ENCODE assay signal across 8 cellular contexts in the genomic region with DNA sequence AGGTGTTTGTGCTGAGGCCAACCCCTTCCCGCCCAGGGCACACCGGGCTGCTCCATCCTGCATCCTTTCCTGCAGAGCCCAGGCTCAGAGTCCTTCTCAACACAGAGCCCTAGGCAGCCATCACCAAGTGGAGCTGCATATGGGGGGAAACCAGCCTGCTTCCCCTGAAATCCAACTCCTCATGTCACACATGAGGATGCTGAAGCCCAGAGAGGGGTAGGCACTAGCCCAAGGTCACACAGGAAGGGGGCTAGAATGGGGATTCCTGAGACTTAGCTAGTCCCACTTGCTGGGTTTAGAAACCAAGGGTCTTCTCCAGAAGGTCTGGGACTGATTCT. TPM values are rescaled to one million over a fixed set of nuclear protein-coding genes. Genes with fewer than 3 reads are reported as not detected.
DNase-seq lines count a peak whose midpoint lies in the region; ATAC-seq, FAIRE-seq and TF ChIP-seq lines count a peak whose summit lies in the region.
"Had no signal": no experiment of that assay in that cellular context is flagged by ENCODE, and none has a peak within 500 bp of the region (broad histone marks: within the 10 kb centered on the region; RNA-seq: fewer than 3 reads in every experiment).

No MANE protein-coding gene starts in this region.

- ATAC-seq in gastroesophageal sphincter (no peak), pancreas (no peak)
- ATAC-seq in stimulated activated effector memory CD8-positive, alpha-beta T cell treated with anti-CD3 and anti-CD28 coated beads, Interleukin-12 subunit alpha, Interleukin-12 subunit beta, amount 100 ng/mL, for 72 hours = no peak

- TF ChIP-seq CTCF in SU-DHL-6 (IDR thresholded peaks at IDR 0.05; ENCODE audit: insufficient read depth, low read length, poor library complexity, severe bottlenecking) = no peak
- TF ChIP-seq CTCF in gastroesophageal sphincter (IDR thresholded peaks at IDR 0.05) = no peak
- TF ChIP-seq CTCF in pancreas (IDR thresholded peaks at IDR 0.05) = no peak

- FAIRE-seq in pancreas (lab: Jason Lieb, UNC) (no peak), GM12892 (lab: Jason Lieb, UNC) (no peak)

- H2AFZ ChIP-seq in GM23248 = peak overlapping the region; percentile 64
- H2AFZ ChIP-seq in SU-DHL-6 (ENCODE audit: low read depth, low read length, severe bottlenecking) = no peak overlapping the region

- TF ChIP-seq EP300 in gastroesophageal sphincter (IDR thresholded peaks at IDR 0.05) = no peak

- H3K27ac Mint-ChIP-seq in stimulated activated effector memory CD8-positive, alpha-beta T cell treated with anti-CD3 and anti-CD28 coated beads, Interleukin-12 subunit alpha, Interleukin-12 subunit beta, amount 100 ng/mL, for 72 hours = peak overlapping the region; percentile 91

- H3K9me3 Mint-ChIP-seq in stimulated activated effector memory CD8-positive, alpha-beta T cell treated with anti-CD3 and anti-CD28 coated beads, Interleukin-12 subunit alpha, Interleukin-12 subunit beta, amount 100 ng/mL, for 72 hours = no peaks in the 10 kb centered on the region

- no peak overlapping the region for H3K4me2 ChIP-seq in GM23248 (ENCODE audit: unreplicated experiment)
- peak overlapping the region; percentile 7 for H3K4me2 ChIP-seq in SU-DHL-6 (ENCODE audit: low read depth, low read length, poor library complexity, severe bottlenecking)

- no peak for TF ChIP-seq POLR2A in gastroesophageal sphincter (IDR thresholded peaks at IDR 0.05)
- no peak for TF ChIP-seq POLR2A in GM12892 (IDR thresholded peaks at IDR 0.05; ENCODE audit: low read depth, low read length)

- H3K36me3 ChIP-seq in GM23248 (ENCODE audit: low read depth) (no peaks in the 10 kb centered on the region), SU-DHL-6 (ENCODE audit: low read length) (no peaks in the 10 kb centered on the region), gastroesophageal sphincter (no peaks in the 10 kb centered on the region), pancreas (no peaks in the 10 kb centered on the region)

- in situ Hi-C loops in GM23248 (cut with MboI) = no loop called here

- H3K79me2 ChIP-seq in GM23248 (ENCODE audit: insufficient read depth) = no peaks in the 10 kb centered on the region
- H3K79me2 ChIP-seq in SU-DHL-6 (ENCODE audit: insufficient read depth, low read length) = no peaks in the 10 kb centered on the region

- no peak overlapping the region for H3K9ac ChIP-seq in GM23248
- no peak overlapping the region; the same call in 1 of the 2 replicates for H3K9ac ChIP-seq in SU-DHL-6 (ENCODE audit: low read length)

- H4K20me1 ChIP-seq in GM23248 (ENCODE audit: insufficient read depth) = no peaks in the 10 kb centered on the region
- H4K20me1 ChIP-seq in SU-DHL-6 (ENCODE audit: low read depth, low read length) = no peaks in the 10 kb centered on the region

- H3K4me3 Mint-ChIP-seq in stimulated activated effector memory CD8-positive, alpha-beta T cell treated with anti-CD3 and anti-CD28 coated beads, Interleukin-12 subunit alpha, Interleukin-12 subunit beta, amount 100 ng/mL, for 72 hours = peak overlapping the region; percentile 63

- no peak for DNase-seq in GM23248
- DNase-seq in stimulated activated effector memory CD8-positive, alpha-beta T cell treated with anti-CD3 and anti-CD28 coated beads, Interleukin-12 subunit alpha, Interleukin-12 subunit beta, amount 100 ng/mL, for 72 hours (ENCODE audit: low spot score in 2 of 2) = no peak
- DNase-seq in pancreas = no peak
- no peak for DNase-seq in GM12892 (ENCODE audit: insufficient read length)
- DNase-seq in NCI-H1105 treated with DMSO at 0.1 percent for 48 hours (lab: John Stamatoyannopoulos, UW) = no peak

- intact Hi-C loops in pancreas (cut with DNase I) = no loop called here

- H3K9me3 ChIP-seq in GM23248 (ENCODE audit: low read depth) (no peaks in the 10 kb centered on the region), SU-DHL-6 (ENCODE audit: insufficient read depth, low read length) (no peaks in the 10 kb centered on the region), gastroesophageal sphincter (no peaks in the 10 kb centered on the region), pancreas (no peaks in the 10 kb centered on the region)

- H3F3A ChIP-seq in GM23248 (ENCODE audit: insufficient read depth) = no peaks in the 10 kb centered on the region
- H3F3A ChIP-seq in SU-DHL-6 (ENCODE audit: insufficient read depth) = no peaks in the 10 kb centered on the region

- WGBS in GM23248 (ENCODE audit: low coverage in 1 of 2, low lambda C conversion rate in 2 of 2, missing lambda C conversion rate in 2 of 2), 2 experiments = 100% methylated on average over 2 of the region's 2 CpGs
- no CpG with 5 or more reads among the region's 2 CpGs for WGBS in gastroesophageal sphincter (ENCODE audit: low coverage in 1 of 2), 2 donors
- WGBS in pancreas, 2 donors = 79 to 83% methylated on average over 2 of the region's 2 CpGs

- H3K9me2 ChIP-seq in GM23248 (ENCODE audit: insufficient read depth) (no peaks in the 10 kb centered on the region), SU-DHL-6 (replicated peaks; ENCODE audit: insufficient read depth, low read length) (no peaks in the 10 kb centered on the region)

- H3K27ac ChIP-seq in GM23248 (no peak overlapping the region), SU-DHL-6 (ENCODE audit: low read depth, low read length) (peak overlapping the region; percentile 43; the same call in 1 of the 2 replicates), gastroesophageal sphincter (peak overlapping the region in 3 of 4 donors; percentile 56 to 71 (median 69)), pancreas (peak overlapping the region in 2 of 4 donors; percentile 61 to 62)

- H3K4me3 ChIP-seq in GM23248 (no peak overlapping the region), SU-DHL-6 (ENCODE audit: insufficient read depth, low read length, poor library complexity, severe bottlenecking) (no peak overlapping the region), gastroesophageal sphincter (no peak overlapping the region), pancreas (no peak overlapping the region)

- H3K27me3 ChIP-seq in GM23248 (replicated peaks; ENCODE audit: insufficient read depth) = no peaks in the 10 kb centered on the region
- H3K27me3 ChIP-seq in SU-DHL-6 (ENCODE audit: low read length) = no peaks in the 10 kb centered on the region
- H3K27me3 ChIP-seq in gastroesophageal sphincter = peaks cover 8% of the 10 kb centered on the region
- no peaks in the 10 kb centered on the region for H3K27me3 ChIP-seq in pancreas

- H3K36me3 Mint-ChIP-seq in stimulated activated effector memory CD8-positive, alpha-beta T cell treated with anti-CD3 and anti-CD28 coated beads, Interleukin-12 subunit alpha, Interleukin-12 subunit beta, amount 100 ng/mL, for 72 hours = peaks cover 21% of the 10 kb centered on the region

- H3K4me1 Mint-ChIP-seq in stimulated activated effector memory CD8-positive, alpha-beta T cell treated with anti-CD3 and anti-CD28 coated beads, Interleukin-12 subunit alpha, Interleukin-12 subunit beta, amount 100 ng/mL, for 72 hours = peaks cover 85% of the 10 kb centered on the region

- peaks cover 16% of the 10 kb centered on the region for H3K4me1 ChIP-seq in GM23248 (ENCODE audit: insufficient read depth)
- H3K4me1 ChIP-seq in gastroesophageal sphincter = peaks cover 0 to 24% (median 9%) of the 10 kb centered on the region in 3 donors
- H3K4me1 ChIP-seq in pancreas = peaks cover 0 to 10% (median 0%) of the 10 kb centered on the region in 3 donors

RNA-seq across cellular contexts. Expression of gene TNFRSF1B, which starts 5.5 kb away (rescaled TPM):
- total RNA-seq in GM23248 (2014; rRNA removed; shearing (Covaris generic)) = 0.25 and 2.9 TPM in 2 replicates
- polyA plus RNA-seq in GM23248 (2016; fragmentation: Nextera tagmentation; extraction: Ambion mirVana) (1.1 and 1.3 TPM in 2 replicates), pancreas (1 to 10 TPM; 3.5 to 4.0 TPM)
- total RNA-seq in gastroesophageal sphincter (10 to 100 TPM; 10.9 to 34.9 (median 31.0) TPM), pancreas (10 to 100 TPM in 2 of 6 donors, 1 to 10 TPM in 4; 2.1 to 20.2 (median 5.9) TPM)
- 24.1 TPM for polyA plus RNA-seq in GM12892 (2012; ENCODE audit: missing spikeins)
- polyA plus RNA-seq: neural cell had no signal
